ENCODE assay signal across 9 cellular contexts in genomic region chr11:65640483-65641207, GRCh38. TPM values are rescaled to one million over a fixed set of nuclear protein-coding genes. Genes with fewer than 3 reads are reported as not detected.
A peak's percentile ranks its signal among the peaks of the same experiment; 100 is the strongest.
DNase-seq lines count a peak whose midpoint lies in the region; ATAC-seq and TF ChIP-seq lines count a peak whose summit lies in the region.
"Had no signal": no experiment of that assay in that cellular context is flagged by ENCODE, and none has a peak within 500 bp of the region (broad histone marks: within the 10 kb centered on the region; RNA-seq: fewer than 3 reads in every experiment).

No MANE protein-coding gene starts in this region.

- no peak for TF ChIP-seq EP300 in tibial nerve (IDR thresholded peaks at IDR 0.05)

- peaks cover 0 to 63% (median 15%) of the 10 kb centered on the region in 3 donors for H3K36me3 ChIP-seq in tibial nerve

- H3K4me3 ChIP-seq in tibial nerve = peak overlapping the region in 3 of 4 donors; percentile 10 to 90 (median 70)
- H3K4me3 ChIP-seq: A549 had no signal

- no peak for ATAC-seq in activated T-helper 17 cell treated with anti-CD3 and anti-CD28 coated beads, Interleukin-2, amount 50 U/mL, for 72 hours (replicated peaks)
- ATAC-seq: A549 had no signal

- peaks cover 36% of the 10 kb centered on the region for H3K36me3 Mint-ChIP-seq in activated CD4-positive, alpha-beta T cell treated with anti-CD3 and anti-CD28 coated beads, Interleukin-2, amount 10 ng/mL, durations not matched to agents 24 days and 14 days (ENCODE audit: low read depth)
- H3K36me3 Mint-ChIP-seq in activated T-helper 17 cell treated with anti-CD3 and anti-CD28 coated beads, Interleukin-2, amount 50 U/mL, for 72 hours (ENCODE audit: low read depth) = peaks cover 74% of the 10 kb centered on the region
- peaks cover 0 to 23% (median 10%) of the 10 kb centered on the region in 3 donors for H3K36me3 Mint-ChIP-seq in immature natural killer cell

- no peaks in the 10 kb centered on the region for H3K9me3 Mint-ChIP-seq in activated CD4-positive, alpha-beta T cell treated with anti-CD3 and anti-CD28 coated beads, Interleukin-2, amount 10 ng/mL, durations not matched to agents 24 days and 14 days
- no peaks in the 10 kb centered on the region for H3K9me3 Mint-ChIP-seq in activated T-helper 17 cell treated with anti-CD3 and anti-CD28 coated beads, Interleukin-2, amount 50 U/mL, for 72 hours
- H3K9me3 Mint-ChIP-seq in immature natural killer cell = no peaks in the 10 kb centered on the region

- no peaks in the 10 kb centered on the region for H3K27me3 ChIP-seq in tibial nerve

- peak overlapping the region; percentile 10 to 96 (median 90) for H3K27ac ChIP-seq in tibial nerve
- H3K27ac ChIP-seq: A549 had no signal

- H3K9me3 ChIP-seq in tibial nerve = no peaks in the 10 kb centered on the region
- H3K9me3 ChIP-seq: A549 had no signal

- peaks cover 0 to 74% (median 46%) of the 10 kb centered on the region in 4 donors for H3K4me1 ChIP-seq in tibial nerve

- DNase-seq in activated CD4-positive, alpha-beta T cell treated with anti-CD3 and anti-CD28 coated beads, Interleukin-2, amount 10 ng/mL, durations not matched to agents 24 days and 14 days = peak; percentile 84
- DNase-seq in activated CD4-positive, alpha-beta T cell treated with anti-CD3 and anti-CD28 coated beads for 1 hour = no peak
- DNase-seq in immature natural killer cell (peak; percentile 84 to 87 (median 85)), tibial nerve (ENCODE audit: low spot score in 2 of 2) (peak in 1 of 2 donors; percentile 33), NCI-H187 treated with DMSO at 0.1 percent for 48 hours (lab: John Stamatoyannopoulos, UW) (no peak), NCI-H226 (no peak), NCI-H2107 (lab: John Stamatoyannopoulos, UW) (no peak)

- no peak for TF ChIP-seq CTCF in tibial nerve (IDR thresholded peaks at IDR 0.05)

- no peaks in the 10 kb centered on the region for H3K27me3 Mint-ChIP-seq in activated CD4-positive, alpha-beta T cell treated with anti-CD3 and anti-CD28 coated beads, Interleukin-2, amount 10 ng/mL, durations not matched to agents 24 days and 14 days
- H3K27me3 Mint-ChIP-seq in activated T-helper 17 cell treated with anti-CD3 and anti-CD28 coated beads, Interleukin-2, amount 50 U/mL, for 72 hours = no peaks in the 10 kb centered on the region
- peaks cover 39 to 61% (median 58%) of the 10 kb centered on the region in 3 donors for H3K27me3 Mint-ChIP-seq in immature natural killer cell (ENCODE audit: low read depth in 3 of 3)

- peak overlapping the region; percentile 84 for H3K4me3 Mint-ChIP-seq in activated CD4-positive, alpha-beta T cell treated with anti-CD3 and anti-CD28 coated beads, Interleukin-2, amount 10 ng/mL, durations not matched to agents 24 days and 14 days
- H3K4me3 Mint-ChIP-seq in activated T-helper 17 cell treated with anti-CD3 and anti-CD28 coated beads, Interleukin-2, amount 50 U/mL, for 72 hours = peak overlapping the region; percentile 97
- peak overlapping the region; percentile 91 to 100 (median 92) for H3K4me3 Mint-ChIP-seq in immature natural killer cell

- WGBS in tibial nerve, 2 donors = 48 to 73% methylated on average over 6 to 25 of the region's 33 CpGs

- intact Hi-C loops in activated CD4-positive, alpha-beta T cell treated with anti-CD3 and anti-CD28 coated beads, Interleukin-2, amount 10 ng/mL, durations not matched to agents 24 days and 14 days (cut with micrococcal nuclease) = no loop called here

- TF ChIP-seq POLR2A in tibial nerve (IDR thresholded peaks at IDR 0.05) = no peak

- peak overlapping the region; percentile 91 for H3K27ac Mint-ChIP-seq in activated CD4-positive, alpha-beta T cell treated with anti-CD3 and anti-CD28 coated beads, Interleukin-2, amount 10 ng/mL, durations not matched to agents 24 days and 14 days
- peak overlapping the region; percentile 84 for H3K27ac Mint-ChIP-seq in activated T-helper 17 cell treated with anti-CD3 and anti-CD28 coated beads, Interleukin-2, amount 50 U/mL, for 72 hours
- peak overlapping the region; percentile 99 to 100 (median 100) for H3K27ac Mint-ChIP-seq in immature natural killer cell

- peaks cover 37% of the 10 kb centered on the region for H3K4me1 Mint-ChIP-seq in activated CD4-positive, alpha-beta T cell treated with anti-CD3 and anti-CD28 coated beads, Interleukin-2, amount 10 ng/mL, durations not matched to agents 24 days and 14 days
- H3K4me1 Mint-ChIP-seq in activated T-helper 17 cell treated with anti-CD3 and anti-CD28 coated beads, Interleukin-2, amount 50 U/mL, for 72 hours = peaks cover 8% of the 10 kb centered on the region
- H3K4me1 Mint-ChIP-seq in immature natural killer cell = peaks cover 65 to 71% of the 10 kb centered on the region in 2 donors

RNA-seq across cellular contexts. Expression of gene SIPA1, which starts 2.7 kb away (rescaled TPM):
- 118 and 125 TPM in 2 replicates for total RNA-seq in activated CD4-positive, alpha-beta T cell treated with anti-CD3 and anti-CD28 coated beads, Interleukin-2, amount 10 ng/mL, durations not matched to agents 24 days and 14 days
- total RNA-seq in activated T-helper 17 cell treated with anti-CD3 and anti-CD28 coated beads, Interleukin-2, amount 50 U/mL, for 72 hours = 100 to 1,000 TPM; 135 to 144 TPM
- 100 to 1,000 TPM; 166 to 430 (median 222) TPM for polyA plus RNA-seq in immature natural killer cell
- 100 to 1,000 TPM in 1 of 4 donors, 10 to 100 TPM in 3; 50.2 to 103 (median 65.0) TPM for total RNA-seq in tibial nerve

RNA-seq across cellular contexts. Expression of gene RELA, which starts 22.1 kb away (rescaled TPM):
- total RNA-seq in activated CD4-positive, alpha-beta T cell treated with anti-CD3 and anti-CD28 coated beads, Interleukin-2, amount 10 ng/mL, durations not matched to agents 24 days and 14 days = 95.7 and 98.2 TPM in 2 replicates
- total RNA-seq in activated T-helper 17 cell treated with anti-CD3 and anti-CD28 coated beads, Interleukin-2, amount 50 U/mL, for 72 hours = 100 to 1,000 TPM in 1 of 2 donors, 10 to 100 TPM in 1; 82.5 to 150 TPM
- 10 to 100 TPM; 38.5 to 88.4 (median 41.8) TPM for polyA plus RNA-seq in immature natural killer cell
- total RNA-seq in tibial nerve = 10 to 100 TPM; 44.6 to 70.8 (median 51.7) TPM

RNA-seq across cellular contexts. Expression of gene PCNX3, which starts 25.1 kb away (rescaled TPM):
- total RNA-seq in activated CD4-positive, alpha-beta T cell treated with anti-CD3 and anti-CD28 coated beads, Interleukin-2, amount 10 ng/mL, durations not matched to agents 24 days and 14 days = 52.0 and 55.1 TPM in 2 replicates
- 10 to 100 TPM; 20.8 to 39.1 TPM for total RNA-seq in activated T-helper 17 cell treated with anti-CD3 and anti-CD28 coated beads, Interleukin-2, amount 50 U/mL, for 72 hours
- 10 to 100 TPM in 1 of 3 donors, under 1 TPM in 2; 0.14 to 11.7 (median 0.89) TPM for polyA plus RNA-seq in immature natural killer cell
- total RNA-seq in tibial nerve = 10 to 100 TPM; 21.0 to 53.4 (median 29.8) TPM

RNA-seq across cellular contexts. Expression of gene MAP3K11, which starts 26.6 kb away (rescaled TPM):
- total RNA-seq in activated CD4-positive, alpha-beta T cell treated with anti-CD3 and anti-CD28 coated beads, Interleukin-2, amount 10 ng/mL, durations not matched to agents 24 days and 14 days = 89.1 and 90.7 TPM in 2 replicates
- 10 to 100 TPM; 64.9 to 83.2 TPM for total RNA-seq in activated T-helper 17 cell treated with anti-CD3 and anti-CD28 coated beads, Interleukin-2, amount 50 U/mL, for 72 hours
- polyA plus RNA-seq in immature natural killer cell = 10 to 100 TPM; 11.1 to 29.5 (median 12.3) TPM
- 100 to 1,000 TPM in 1 of 4 donors, 10 to 100 TPM in 3; 64.2 to 112 (median 83.9) TPM for total RNA-seq in tibial nerve

RNA-seq across cellular contexts. Expression of gene KCNK7, which starts 45.0 kb away (rescaled TPM):
- 0.69 and 1.3 TPM in 2 replicates for total RNA-seq in activated CD4-positive, alpha-beta T cell treated with anti-CD3 and anti-CD28 coated beads, Interleukin-2, amount 10 ng/mL, durations not matched to agents 24 days and 14 days
- under 1 TPM; 0.52 to 0.79 TPM for total RNA-seq in activated T-helper 17 cell treated with anti-CD3 and anti-CD28 coated beads, Interleukin-2, amount 50 U/mL, for 72 hours
- not detected for polyA plus RNA-seq in immature natural killer cell
- total RNA-seq in tibial nerve = 1 to 10 TPM in 2 of 4 donors, under 1 TPM in 1, not detected in 1; 0.63 to 3.3 (median 1.2) TPM

Comparison
In these comparisons a context has a peak if more than half of its experiments do, and no peak if none do; other contexts are left out.
1. DNase-seq: peak in activated CD4-positive, alpha-beta T cell treated with anti-CD3 and anti-CD28 coated beads, Interleukin-2, amount 10 ng/mL, durations not matched to agents 24 days and 14 days (single experiment) and immature natural killer cell (3 of 3); none in activated CD4-positive, alpha-beta T cell treated with anti-CD3 and anti-CD28 coated beads for 1 hour (single experiment), NCI-H187 treated with DMSO at 0.1 percent for 48 hours (single experiment), NCI-H226 (single experiment) and NCI-H2107 (single experiment).
2. Peak in every context shown above with its lines, with median percentiles within 50 percentile points of each other: H3K27ac Mint-ChIP-seq and H3K4me3 Mint-ChIP-seq.